In the genomic region with DNA sequence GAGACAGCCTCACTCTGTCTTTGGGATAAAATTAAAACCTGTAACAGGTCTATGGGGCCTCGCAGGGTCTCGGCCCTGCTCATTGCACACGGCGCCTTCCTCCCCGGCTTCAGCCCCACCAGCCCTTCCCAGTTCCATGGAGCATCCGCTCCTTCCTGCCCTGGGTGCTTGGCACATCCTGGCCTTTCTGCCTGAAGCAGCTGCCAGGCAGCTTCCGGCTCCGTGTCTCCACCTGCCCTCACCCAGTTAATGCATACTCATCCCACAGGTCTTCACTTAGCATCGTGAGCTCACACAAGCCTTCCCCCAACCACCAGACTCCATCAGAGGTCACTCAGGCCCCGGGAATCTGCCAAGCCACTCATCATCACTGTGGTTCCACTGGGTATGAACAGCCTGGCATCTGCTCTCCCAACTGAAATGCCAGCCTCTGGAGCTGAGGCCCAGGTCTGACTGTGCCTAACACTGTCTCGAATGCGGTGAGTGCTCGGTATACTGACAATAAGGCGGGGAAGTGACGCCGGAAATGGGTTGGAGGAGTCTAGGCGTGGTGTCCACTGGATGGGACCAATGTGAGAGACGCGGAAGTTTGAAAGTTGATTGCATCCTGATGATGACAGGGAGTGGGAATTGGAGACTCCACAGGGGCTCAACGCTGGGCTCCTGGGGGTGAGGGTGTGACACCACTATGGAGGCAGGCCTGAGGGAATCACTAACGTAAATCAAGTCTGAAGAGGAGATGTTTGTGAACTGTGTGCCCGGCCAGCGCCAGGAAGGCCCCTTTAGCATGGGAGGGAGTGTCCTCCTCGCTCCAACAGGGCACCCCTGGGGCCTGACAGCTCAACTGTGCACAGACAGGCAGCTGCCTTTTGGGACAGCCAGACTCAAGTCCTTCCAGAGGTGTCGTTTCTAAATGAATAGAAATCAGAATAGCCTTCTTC, we compare ENCODE assay signal across 20 cellular contexts.
DNase-seq lines count a peak whose midpoint lies in the region; ATAC-seq and TF ChIP-seq lines count a peak whose summit lies in the region.
"Had no signal": no experiment of that assay in that cellular context is flagged by ENCODE, and none has a peak within 500 bp of the region (broad histone marks: within the 10 kb centered on the region; RNA-seq: fewer than 3 reads in every experiment).

No MANE protein-coding gene starts in this region.

- CTCF ChIA-PET in MCF 10A (lab: Yijun Ruan, JAX): no interaction called here

- BruUV-seq in MCF 10A (replicated peaks; lab: Mats Ljungman, UMichigan): no TSS peak

- no peak overlapping the region for H3K14ac ChIP-seq in neuronal stem cell (ENCODE audit: low read length)

- no peak overlapping the region for H3K9ac ChIP-seq in neuronal stem cell (ENCODE audit: low read depth, low read length, poor library complexity)

- H2BK12ac ChIP-seq in neuronal stem cell (ENCODE audit: low read length): no peak overlapping the region

- peak overlapping the region; percentile 80 for H4K91ac ChIP-seq in neuronal stem cell (ENCODE audit: low read depth, low read length, poor library complexity)

- no peak overlapping the region for H3K4me2 ChIP-seq in neuronal stem cell (ENCODE audit: insufficient read depth, low read length, poor library complexity, severe bottlenecking)
- H3K4me2 ChIP-seq: GM23338 had no signal

- no peak overlapping the region for H3K4ac ChIP-seq in neuronal stem cell (ENCODE audit: low read length)

- H3K9me3 ChIP-seq in breast epithelium: no peaks in the 10 kb centered on the region
- no peaks in the 10 kb centered on the region for H3K9me3 ChIP-seq in esophagus muscularis mucosa
- H3K9me3 ChIP-seq in neuronal stem cell (replicated peaks in 1 of 2; ENCODE audit: control insufficient read depth in 2 of 2, insufficient read depth in 1 of 2, low read depth in 1 of 2, low read length in 2 of 2): no peaks in the 10 kb centered on the region

- no peak overlapping the region for H3K27ac Mint-ChIP-seq in MCF 10A (ENCODE audit: low read depth, unreplicated experiment)
- H3K27ac Mint-ChIP-seq in activated naive CD8-positive, alpha-beta T cell treated with anti-CD3 and anti-CD28 coated beads, Interleukin-2, amount 50 U/mL, for 24 hours: no peak overlapping the region
- H3K27ac Mint-ChIP-seq: CD4-positive, CD25-positive, alpha-beta regulatory T cell; GM23338 had no signal

- H3K4me3 Mint-ChIP-seq in MCF 10A (ENCODE audit: unreplicated experiment): no peak overlapping the region
- no peak overlapping the region for H3K4me3 Mint-ChIP-seq in activated naive CD8-positive, alpha-beta T cell treated with anti-CD3 and anti-CD28 coated beads, Interleukin-2, amount 50 U/mL, for 24 hours
- H3K4me3 Mint-ChIP-seq: CD4-positive, CD25-positive, alpha-beta regulatory T cell; GM23338 had no signal

- H2BK5ac ChIP-seq in neuronal stem cell (ENCODE audit: low read length): no peak overlapping the region

- H3K79me1 ChIP-seq in neuronal stem cell (ENCODE audit: low read depth, low read length): no peaks in the 10 kb centered on the region

- no peaks in the 10 kb centered on the region for H3K4me1 ChIP-seq in breast epithelium
- H3K4me1 ChIP-seq in esophagus muscularis mucosa: peaks cover 17 to 38% (median 24%) of the 10 kb centered on the region in 4 donors
- H3K4me1 ChIP-seq in neuronal stem cell (ENCODE audit: control insufficient read depth in 2 of 2, insufficient read depth in 1 of 2, low read depth in 1 of 2, low read length in 2 of 2): peaks cover 16 to 17% of the 10 kb centered on the region in 2 donors

- H3K27ac ChIP-seq in breast epithelium (no peak overlapping the region), esophagus muscularis mucosa (replicated peaks in 1 of 4) (no peak overlapping the region), neuronal stem cell (replicated peaks; ENCODE audit: low read length) (no peak overlapping the region)

- DNase-seq in breast epithelium (ENCODE audit: low spot score in 2 of 2): peak; percentile 8 to 42
- DNase-seq in MCF 10A (ENCODE audit: unreplicated experiment): no peak
- DNase-seq in esophagus muscularis mucosa (ENCODE audit: extremely low spot score): peak; percentile 89
- DNase-seq in neuronal stem cell (ENCODE audit: low spot score): no peak
- DNase-seq in ureter (ENCODE audit: low spot score): peak; percentile 19
- no peak for DNase-seq in NCI-H345 treated with DMSO at 0.1 percent for 48 hours (lab: John Stamatoyannopoulos, UW; ENCODE audit: unreplicated experiment)
- DNase-seq in activated naive CD8-positive, alpha-beta T cell treated with anti-CD3 and anti-CD28 coated beads, Interleukin-2, amount 50 U/mL, for 24 hours: no peak
- DNase-seq: 8988T; CD4-positive, CD25-positive, alpha-beta regulatory T cell; COR-L47; NCI-H1105; NCI-H2081; NCI-H2171 treated with DMSO at 0.1 percent for 48 hours; NCI-H446 treated with DMSO at 0.1 percent for 48 hours; NCI-H748 treated with DMSO at 0.1 percent for 48 hours; NK-92 treated with Interleukin-12 subunit alpha and Interleukin-12 subunit beta, amount 100 ng/mL, for 24 hours; Right ventricle myocardium superior had no signal

- H3K4me3 ChIP-seq in breast epithelium (no peak overlapping the region), esophagus muscularis mucosa (no peak overlapping the region), neuronal stem cell (ENCODE audit: low read length in 2 of 2) (no peak overlapping the region)
- H3K4me3 ChIP-seq: GM23338 had no signal

- WGBS in esophagus muscularis mucosa: 93% methylated on average over 24 of the region's 25 CpGs
- no CpG with 5 or more reads among the region's 25 CpGs for WGBS in neuronal stem cell (ENCODE audit: extremely low coverage in 2 of 2, insufficient read length in 2 of 2, insufficient replicate concordance in 1 of 2), 2 donors

- peak overlapping the region; percentile 96 for H2BK15ac ChIP-seq in neuronal stem cell (ENCODE audit: low read length)

- no peak for ATAC-seq in GM18505 (IDR thresholded peaks at IDR 0.05; ENCODE audit: unreplicated experiment)
- no peak for ATAC-seq in activated naive CD8-positive, alpha-beta T cell treated with anti-CD3 and anti-CD28 coated beads, Interleukin-2, amount 50 U/mL, for 24 hours
- ATAC-seq: HCT116 had no signal

- no peaks in the 10 kb centered on the region for H3K27me3 ChIP-seq in breast epithelium
- H3K27me3 ChIP-seq in esophagus muscularis mucosa: no peaks in the 10 kb centered on the region
- no peaks in the 10 kb centered on the region for H3K27me3 ChIP-seq in neuronal stem cell (ENCODE audit: control insufficient read depth in 3 of 3, insufficient read depth in 3 of 3, low read depth in 1 of 3, low read length in 3 of 3)

- H3K27me3 Mint-ChIP-seq in MCF 10A (ENCODE audit: insufficient read depth, unreplicated experiment): peaks cover 14% of the 10 kb centered on the region
- H3K27me3 Mint-ChIP-seq in activated naive CD8-positive, alpha-beta T cell treated with anti-CD3 and anti-CD28 coated beads, Interleukin-2, amount 50 U/mL, for 24 hours: no peaks in the 10 kb centered on the region
- H3K27me3 Mint-ChIP-seq: CD4-positive, CD25-positive, alpha-beta regulatory T cell had no signal

- H2AK5ac ChIP-seq in neuronal stem cell (ENCODE audit: low read depth, low read length): peak overlapping the region; percentile 66

- H3K18ac ChIP-seq in neuronal stem cell (ENCODE audit: low read length): peak overlapping the region; percentile 84

- POLR2A ChIA-PET in MCF 10A (lab: Yijun Ruan, JAX): no interaction called here

- no peaks in the 10 kb centered on the region for H3K36me3 ChIP-seq in breast epithelium
- H3K36me3 ChIP-seq in esophagus muscularis mucosa: no peaks in the 10 kb centered on the region
- no peaks in the 10 kb centered on the region for H3K36me3 ChIP-seq in neuronal stem cell (replicated peaks in 1 of 2; ENCODE audit: control insufficient read depth in 2 of 2, insufficient read depth in 2 of 2, low read length in 2 of 2)

- TF ChIP-seq EP300 in esophagus muscularis mucosa (IDR thresholded peaks at IDR 0.05): no peak

- no peak for TF ChIP-seq POLR2A in breast epithelium (IDR thresholded peaks at IDR 0.05)
- TF ChIP-seq POLR2A in esophagus muscularis mucosa (IDR thresholded peaks at IDR 0.05; ENCODE audit: low read depth): no peak
- no peak for TF ChIP-seq POLR2A in GM18505 (IDR thresholded peaks at IDR 0.05; ENCODE audit: borderline replicate concordance, extremely low read depth, insufficient read depth, insufficient read length)

- no peaks in the 10 kb centered on the region for H3K9me3 Mint-ChIP-seq in MCF 10A (ENCODE audit: unreplicated experiment)
- no peaks in the 10 kb centered on the region for H3K9me3 Mint-ChIP-seq in activated naive CD8-positive, alpha-beta T cell treated with anti-CD3 and anti-CD28 coated beads, Interleukin-2, amount 50 U/mL, for 24 hours
- H3K9me3 Mint-ChIP-seq: CD4-positive, CD25-positive, alpha-beta regulatory T cell; GM23338 had no signal

- no peak overlapping the region for H3K23ac ChIP-seq in neuronal stem cell (ENCODE audit: low read depth, low read length, poor library complexity)

- H4K8ac ChIP-seq in neuronal stem cell (ENCODE audit: low read depth, low read length): no peak overlapping the region

- peak overlapping the region; percentile 10 for H2BK120ac ChIP-seq in neuronal stem cell (ENCODE audit: low read depth, low read length)

- H3K4me1 Mint-ChIP-seq in MCF 10A (ENCODE audit: insufficient read depth, unreplicated experiment): no peaks in the 10 kb centered on the region
- H3K4me1 Mint-ChIP-seq in activated naive CD8-positive, alpha-beta T cell treated with anti-CD3 and anti-CD28 coated beads, Interleukin-2, amount 50 U/mL, for 24 hours: no peaks in the 10 kb centered on the region
- H3K4me1 Mint-ChIP-seq: CD4-positive, CD25-positive, alpha-beta regulatory T cell had no signal

- H2AFZ ChIP-seq in neuronal stem cell (ENCODE audit: low read length): no peak overlapping the region
- H2AFZ ChIP-seq: GM23338 had no signal

- intact Hi-C loops in breast epithelium (cut with DNase I; ENCODE audit: low total_unique reads): no loop called here
- intact Hi-C loops in MCF 10A (cut with micrococcal nuclease): no loop called here
- intact Hi-C loops in esophagus muscularis mucosa (cut with DNase I): no loop called here

- peaks cover 10% of the 10 kb centered on the region for H3K36me3 Mint-ChIP-seq in MCF 10A (ENCODE audit: insufficient read depth, unreplicated experiment)
- H3K36me3 Mint-ChIP-seq in activated naive CD8-positive, alpha-beta T cell treated with anti-CD3 and anti-CD28 coated beads, Interleukin-2, amount 50 U/mL, for 24 hours (ENCODE audit: low read depth): no peaks in the 10 kb centered on the region
- H3K36me3 Mint-ChIP-seq: CD4-positive, CD25-positive, alpha-beta regulatory T cell had no signal

- no peak for TF ChIP-seq CTCF in breast epithelium (IDR thresholded peaks at IDR 0.05)
- no peak for TF ChIP-seq CTCF in MCF 10A (IDR thresholded peaks at IDR 0.05; ENCODE audit: unreplicated experiment)
- TF ChIP-seq CTCF in esophagus muscularis mucosa (IDR thresholded peaks at IDR 0.05): no peak

Comparison
In these comparisons a context has a peak if more than half of its experiments do, and no peak if none do; other contexts are left out.
1. DNase-seq: peak in breast epithelium (2 of 2), esophagus muscularis mucosa (single experiment) and ureter (single experiment); none in MCF 10A (single experiment), neuronal stem cell (single experiment), NCI-H345 treated with DMSO at 0.1 percent for 48 hours (single experiment) and activated naive CD8-positive, alpha-beta T cell treated with anti-CD3 and anti-CD28 coated beads, Interleukin-2, amount 50 U/mL, for 24 hours (single experiment).